ENCODE assay signal across 23 cellular contexts in genomic region chr12:109988903-109989302, GRCh38. TPM values are rescaled to one million over a fixed set of nuclear protein-coding genes. Genes with fewer than 3 reads are reported as not detected.
A peak's percentile ranks its signal among the peaks of the same experiment; 100 is the strongest.
DNase-seq lines count a peak whose midpoint lies in the region; ATAC-seq and TF ChIP-seq lines count a peak whose summit lies in the region.
"Had no signal": no experiment of that assay in that cellular context is flagged by ENCODE, and none has a peak within 500 bp of the region (broad histone marks: within the 10 kb centered on the region; RNA-seq: fewer than 3 reads in every experiment).

No MANE protein-coding gene starts in this region.

- WGBS in suprapubic skin: 77% methylated on average over 8 of the region's 8 CpGs

- H3K27me3 ChIP-seq in left ventricle myocardium inferior (ENCODE audit: low read depth) (no peaks in the 10 kb centered on the region), suprapubic skin (no peaks in the 10 kb centered on the region), BE2C (no peaks in the 10 kb centered on the region)
- H3K27me3 ChIP-seq: SJSA1, transverse colon had no signal

- POLR2A ChIA-PET in activated CD4-positive, alpha-beta memory T cell treated with anti-CD3 and anti-CD28 coated beads for 36 hours (lab: Charles Lee): interaction anchor here (0.7 to 0.9 kb wide), 2 partner anchors 8 to 22 kb away, joined by 3 to 9 read pairs; no protein-coding TSS in a partner anchor

- DNase-seq in left ventricle myocardium inferior (no peak), left cardiac atrium (no peak), globus pallidus (ENCODE audit: low spot score) (peak; percentile 26), suprapubic skin (ENCODE audit: low spot score in 2 of 2) (no peak), NCI-H526 (lab: John Stamatoyannopoulos, UW) (no peak), BE2C (no peak), OCI-M2 (lab: John Stamatoyannopoulos, UW; ENCODE audit: unreplicated experiment) (no peak)
- DNase-seq in activated CD4-positive, alpha-beta memory T cell treated with anti-CD3 and anti-CD28 coated beads for 36 hours: no peak
- DNase-seq: amniotic stem cell; CD8-positive, alpha-beta T cell; DMS53; KG1; NCI-H1436 treated with DMSO at 0.1 percent for 48 hours; NCI-H526 treated with DMSO at 0.1 percent for 48 hours; retina; stimulated activated CD4-positive, alpha-beta T cell treated with anti-CD3 and anti-CD28 coated beads, Interleukin-4, amount 100 ng/mL, for 24 hours; transverse colon had no signal

- H3K36me3 ChIP-seq in left ventricle myocardium inferior (peaks cover 69% of the 10 kb centered on the region), suprapubic skin (peaks cover 70% of the 10 kb centered on the region), BE2C (peaks cover 13% of the 10 kb centered on the region)

- intact Hi-C loops in left ventricle myocardium inferior (cut with micrococcal nuclease): no loop called here
- intact Hi-C loops in left cardiac atrium (cut with DNase I): no loop called here
- intact Hi-C loops in activated CD4-positive, alpha-beta memory T cell treated with anti-CD3 and anti-CD28 coated beads for 36 hours (cut with micrococcal nuclease): no loop called here

- CTCF ChIA-PET in activated CD4-positive, alpha-beta memory T cell treated with anti-CD3 and anti-CD28 coated beads for 36 hours (lab: Charles Lee): interaction anchor here (0.6 to 1.3 kb wide), 2 partner anchors 21 to 28 kb away, joined by 3 to 4 read pairs; no protein-coding TSS in a partner anchor

- H3K4me1 Mint-ChIP-seq in activated CD4-positive, alpha-beta memory T cell treated with anti-CD3 and anti-CD28 coated beads for 36 hours (ENCODE audit: low read depth): peaks cover 62% of the 10 kb centered on the region

- H3K9me3 ChIP-seq in left ventricle myocardium inferior (replicated peaks) (no peaks in the 10 kb centered on the region), suprapubic skin (no peaks in the 10 kb centered on the region), BE2C (no peaks in the 10 kb centered on the region)
- H3K9me3 ChIP-seq: SJSA1, transverse colon had no signal

- no peak for TF ChIP-seq CTCF in left ventricle myocardium inferior (IDR thresholded peaks at IDR 0.05; ENCODE audit: borderline replicate concordance)
- TF ChIP-seq CTCF in suprapubic skin (IDR thresholded peaks at IDR 0.05): no peak
- no peak for TF ChIP-seq CTCF in BE2C (IDR thresholded peaks at IDR 0.05; ENCODE audit: low read depth, low read length)

- peak overlapping the region; percentile 2 for H3K27ac Mint-ChIP-seq in activated CD4-positive, alpha-beta memory T cell treated with anti-CD3 and anti-CD28 coated beads for 36 hours
- H3K27ac Mint-ChIP-seq: CD8-positive, alpha-beta T cell; stimulated activated naive CD8-positive, alpha-beta T cell treated with anti-CD3 and anti-CD28 coated beads, Interleukin-15, Interleukin-2, amounts not matched to agents 100 ng/mL and 50 ng/mL, for 24 hours; T-helper 1 cell treated with Interleukin-12 subunit alpha and Interleukin-12 subunit beta and Interleukin-4 antibody, amounts not matched to agents 30 μg/mL and 1 μg/mL, for 36 hours had no signal

- TF ChIP-seq POLR2A in suprapubic skin (IDR thresholded peaks at IDR 0.05): no peak

- TF ChIP-seq EP300 in suprapubic skin (IDR thresholded peaks at IDR 0.05): no peak

- H3K9me3 Mint-ChIP-seq in activated CD4-positive, alpha-beta memory T cell treated with anti-CD3 and anti-CD28 coated beads for 36 hours: no peaks in the 10 kb centered on the region
- H3K9me3 Mint-ChIP-seq: CD8-positive, alpha-beta T cell; stimulated activated naive CD8-positive, alpha-beta T cell treated with anti-CD3 and anti-CD28 coated beads, Interleukin-15, Interleukin-2, amounts not matched to agents 100 ng/mL and 50 ng/mL, for 24 hours; T-helper 1 cell treated with Interleukin-12 subunit alpha and Interleukin-12 subunit beta and Interleukin-4 antibody, amounts not matched to agents 30 μg/mL and 1 μg/mL, for 36 hours had no signal

- H3K4me1 ChIP-seq in left ventricle myocardium inferior (peaks cover 50% of the 10 kb centered on the region), suprapubic skin (peaks cover 7% of the 10 kb centered on the region), BE2C (no peaks in the 10 kb centered on the region)

- H3K36me3 Mint-ChIP-seq in activated CD4-positive, alpha-beta memory T cell treated with anti-CD3 and anti-CD28 coated beads for 36 hours: peaks cover 36% of the 10 kb centered on the region

- no peaks in the 10 kb centered on the region for H3K27me3 Mint-ChIP-seq in activated CD4-positive, alpha-beta memory T cell treated with anti-CD3 and anti-CD28 coated beads for 36 hours
- H3K27me3 Mint-ChIP-seq: stimulated activated naive CD8-positive, alpha-beta T cell treated with anti-CD3 and anti-CD28 coated beads, Interleukin-15, Interleukin-2, amounts not matched to agents 100 ng/mL and 50 ng/mL, for 24 hours had no signal

- H3K27ac ChIP-seq in left ventricle myocardium inferior (replicated peaks) (peak overlapping the region; percentile 61), suprapubic skin (peak overlapping the region; percentile 40)
- H3K27ac ChIP-seq: coronary artery, SJSA1, VCaP had no signal

- H3K4me3 ChIP-seq in left ventricle myocardium inferior (no peak overlapping the region), suprapubic skin (no peak overlapping the region), BE2C (ENCODE audit: low read depth, low read length) (no peak overlapping the region)
- H3K4me3 ChIP-seq: coronary artery, lung, SJSA1, transverse colon had no signal

- no peak overlapping the region for H3K4me3 Mint-ChIP-seq in activated CD4-positive, alpha-beta memory T cell treated with anti-CD3 and anti-CD28 coated beads for 36 hours
- H3K4me3 Mint-ChIP-seq: CD8-positive, alpha-beta T cell; stimulated activated naive CD8-positive, alpha-beta T cell treated with anti-CD3 and anti-CD28 coated beads, Interleukin-15, Interleukin-2, amounts not matched to agents 100 ng/mL and 50 ng/mL, for 24 hours; T-helper 1 cell treated with Interleukin-12 subunit alpha and Interleukin-12 subunit beta and Interleukin-4 antibody, amounts not matched to agents 30 μg/mL and 1 μg/mL, for 36 hours had no signal

- ATAC-seq in left cardiac atrium: no peak
- ATAC-seq: CD8-positive, alpha-beta T cell had no signal

RNA-seq across cellular contexts. Expression of gene GIT2, which starts 7.3 kb away (rescaled TPM):
- 50.5 TPM for total RNA-seq in left ventricle myocardium inferior
- total RNA-seq in left cardiac atrium: 10 to 100 TPM; 34.5 to 35.3 TPM
- 10 to 100 TPM; 52.1 to 56.7 TPM for total RNA-seq in activated CD4-positive, alpha-beta memory T cell treated with anti-CD3 and anti-CD28 coated beads for 36 hours
- 10 to 100 TPM; 19.4 to 60.6 (median 35.0) TPM for total RNA-seq in suprapubic skin
- 19.4 TPM for polyA plus RNA-seq in BE2C (2012; ENCODE audit: insufficient read depth, insufficient read length, low read depth)

RNA-seq across cellular contexts. Expression of gene ANKRD13A, which starts 10.3 kb away (rescaled TPM):
- total RNA-seq in left ventricle myocardium inferior (20.0 TPM), left cardiac atrium (10 to 100 TPM; 18.7 to 20.4 TPM), suprapubic skin (100 to 1,000 TPM; 104 to 161 (median 114) TPM)
- 10 to 100 TPM; 45.0 to 46.6 TPM for total RNA-seq in activated CD4-positive, alpha-beta memory T cell treated with anti-CD3 and anti-CD28 coated beads for 36 hours
- polyA plus RNA-seq in BE2C (2012; ENCODE audit: insufficient read depth, insufficient read length, low read depth): 10.9 TPM

RNA-seq across cellular contexts. Expression of gene C12orf76, which starts 59.4 kb away (rescaled TPM):
- total RNA-seq in left ventricle myocardium inferior (5.4 TPM), left cardiac atrium (1 to 10 TPM; 6.0 to 7.8 TPM), suprapubic skin (10 to 100 TPM in 3 of 4 donors, 1 to 10 TPM in 1; 7.9 to 16.2 (median 10.6) TPM)
- 10 to 100 TPM; 14.2 to 17.1 TPM for total RNA-seq in activated CD4-positive, alpha-beta memory T cell treated with anti-CD3 and anti-CD28 coated beads for 36 hours
- polyA plus RNA-seq in BE2C (2012; ENCODE audit: insufficient read depth, insufficient read length, low read depth): 24.5 TPM
